In genomic region chr3:100838157-100838556, GRCh38 we compare ENCODE assay signal across 18 cellular contexts.
DNase-seq lines count a peak whose midpoint lies in the region; FAIRE-seq and TF ChIP-seq lines count a peak whose summit lies in the region.
"Had no signal": no experiment of that assay in that cellular context is flagged by ENCODE, and none has a peak within 500 bp of the region (broad histone marks: within the 10 kb centered on the region; RNA-seq: fewer than 3 reads in every experiment).

No MANE protein-coding gene starts in this region.

- no peak for TF ChIP-seq CTCF in astrocyte (IDR thresholded peaks at IDR 0.05; ENCODE audit: insufficient read depth, low read depth, low read length)

- no peak for FAIRE-seq in astrocyte (lab: Jason Lieb, UNC)
- FAIRE-seq: GM19239 had no signal

- H3K9me3 Mint-ChIP-seq in astrocyte (ENCODE audit: unreplicated experiment): no peaks in the 10 kb centered on the region
- H3K9me3 Mint-ChIP-seq: CD8-positive, alpha-beta memory T cell; H9 had no signal

- no peaks in the 10 kb centered on the region for H3K27me3 Mint-ChIP-seq in astrocyte (ENCODE audit: low read depth, unreplicated experiment)

- peak; percentile 4 for DNase-seq in NOMO-1 treated with DMSO at 0.1 percent for 48 hours (lab: John Stamatoyannopoulos, UW; ENCODE audit: unreplicated experiment)
- no peak for DNase-seq in NOMO-1 treated with dmso at 0.1 percent for 144 hours (lab: John Stamatoyannopoulos, UW; ENCODE audit: unreplicated experiment)
- peak; percentile 23 for DNase-seq in NCI-H2081 treated with DMSO at 0.1 percent for 48 hours (lab: John Stamatoyannopoulos, UW)
- no peak for DNase-seq in astrocyte (ENCODE audit: low read depth)
- DNase-seq in activated effector memory CD4-positive, alpha-beta T cell treated with Interleukin-2 at 50 U/mL for 16 hours: no peak
- no peak for DNase-seq in HAP-1 (ENCODE audit: low spot score in 2 of 2)
- DNase-seq in T-helper 1 cell: no peak
- DNase-seq in islet precursor cell: no peak
- DNase-seq: 8988T; AML-193; Caco-2; CD8-positive, alpha-beta memory T cell; DND-41; GDM1; GM23248; H9 had no signal

- H3K4me3 ChIP-seq in astrocyte (ENCODE audit: insufficient read depth, low read depth, low read length) (no peak overlapping the region), HAP-1 (no peak overlapping the region)
- H3K4me3 ChIP-seq: BLaER1, GM23248 had no signal

- no peak overlapping the region for H3K4me3 Mint-ChIP-seq in astrocyte (ENCODE audit: unreplicated experiment)
- H3K4me3 Mint-ChIP-seq: CD8-positive, alpha-beta memory T cell; H9 had no signal

- no peaks in the 10 kb centered on the region for H4K20me1 ChIP-seq in astrocyte (ENCODE audit: insufficient read depth, low read length)
- H4K20me1 ChIP-seq: BLaER1 had no signal

- no peak overlapping the region for H2AFZ ChIP-seq in astrocyte (ENCODE audit: low read depth, low read length)
- H2AFZ ChIP-seq: GM23248 had no signal

- H3K27me3 ChIP-seq in astrocyte (ENCODE audit: insufficient read depth, low read length): no peaks in the 10 kb centered on the region
- peaks cover 3% of the 10 kb centered on the region; the same call in 1 of the 2 replicates for H3K27me3 ChIP-seq in HAP-1 (ENCODE audit: low read depth)
- H3K27me3 ChIP-seq: BLaER1 had no signal

- peaks cover 10% of the 10 kb centered on the region for H3K4me1 Mint-ChIP-seq in astrocyte (ENCODE audit: low read depth, unreplicated experiment)
- H3K4me1 Mint-ChIP-seq: CD8-positive, alpha-beta memory T cell had no signal

- H3K27ac ChIP-seq in astrocyte (ENCODE audit: low read depth, low read length): no peak overlapping the region
- H3K27ac ChIP-seq: BLaER1, GM23248 had no signal

- H3K36me3 ChIP-seq in astrocyte (ENCODE audit: insufficient read depth, low read length) (no peaks in the 10 kb centered on the region), HAP-1 (replicated peaks) (no peaks in the 10 kb centered on the region)
- H3K36me3 ChIP-seq: BLaER1 had no signal

- no peaks in the 10 kb centered on the region for H3K4me1 ChIP-seq in astrocyte (ENCODE audit: insufficient read depth, low read length)
- no peaks in the 10 kb centered on the region for H3K4me1 ChIP-seq in HAP-1
- H3K4me1 ChIP-seq: BLaER1, Caco-2 had no signal

- no peak overlapping the region for H3K9ac ChIP-seq in astrocyte (ENCODE audit: low read length)
- H3K9ac ChIP-seq: BLaER1, GM23248 had no signal

- H3K79me2 ChIP-seq in astrocyte (ENCODE audit: insufficient read depth, low read length): no peaks in the 10 kb centered on the region

- H3K9me3 ChIP-seq in astrocyte (ENCODE audit: insufficient read depth, low read depth, low read length) (no peaks in the 10 kb centered on the region), HAP-1 (no peaks in the 10 kb centered on the region)
- H3K9me3 ChIP-seq: BLaER1, Caco-2 had no signal

- peak overlapping the region; percentile 24 for H3K27ac Mint-ChIP-seq in astrocyte (ENCODE audit: unreplicated experiment)
- H3K27ac Mint-ChIP-seq: H9 had no signal

- no peaks in the 10 kb centered on the region for H3K36me3 Mint-ChIP-seq in astrocyte (ENCODE audit: low read depth, unreplicated experiment)
- H3K36me3 Mint-ChIP-seq: CD8-positive, alpha-beta memory T cell had no signal

- H3K4me2 ChIP-seq in astrocyte (ENCODE audit: low read length): no peak overlapping the region
- H3K4me2 ChIP-seq: BLaER1 had no signal

- in situ Hi-C loops in HAP-1 (cut with MboI; ENCODE audit: low sequenced_read_pairs): no loop called here

Comparison
In these comparisons a context has a peak if more than half of its experiments do, and no peak if none do; other contexts are left out.
1. DNase-seq: peak in NOMO-1 treated with DMSO at 0.1 percent for 48 hours (single experiment) and NCI-H2081 treated with DMSO at 0.1 percent for 48 hours (single experiment); none in NOMO-1 treated with dmso at 0.1 percent for 144 hours (single experiment), astrocyte (single experiment), activated effector memory CD4-positive, alpha-beta T cell treated with Interleukin-2 at 50 U/mL for 16 hours (single experiment), HAP-1 (0 of 2), T-helper 1 cell (0 of 5) and islet precursor cell (single experiment).